Comparison of ENCODE assay signal across 23 cellular contexts in the genomic region with DNA sequence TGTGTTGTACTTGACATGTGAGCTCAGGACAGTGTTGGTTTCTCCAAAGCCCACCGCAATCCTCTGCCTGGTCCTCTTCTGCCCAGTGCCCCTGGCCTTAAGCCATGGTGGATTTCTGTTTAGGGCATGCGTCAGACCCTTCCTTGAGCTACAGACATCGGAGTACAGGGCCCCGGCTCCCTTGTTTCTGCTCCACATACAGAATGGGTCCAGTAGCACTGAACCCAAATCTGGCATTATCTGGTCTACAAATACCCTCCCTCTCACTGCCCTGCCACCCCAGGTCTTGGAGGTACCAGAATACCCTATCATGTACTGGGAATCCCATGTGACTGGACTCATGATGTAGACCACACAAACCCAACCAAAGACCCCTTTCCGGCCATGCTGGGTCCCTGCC.
"Had no signal": no experiment of that assay in that cellular context is flagged by ENCODE, and none has a peak within 500 bp of the region (broad histone marks: within the 10 kb centered on the region; RNA-seq: fewer than 3 reads in every experiment).

No MANE protein-coding gene starts in this region.

- DNase-seq: naive thymus-derived CD8-positive, alpha-beta T cell; nephron progenitor cell; nucleus accumbens; pancreas; right cardiac atrium; right lobe of liver; sigmoid colon; small intestine; stimulated activated CD4-positive, alpha-beta T cell treated with anti-CD3 and anti-CD28 coated beads, Interleukin-15, amount 100 ng/mL, for 24 hours; stimulated activated CD4-positive, alpha-beta T cell treated with anti-CD3 and anti-CD28 coated beads, Interleukin-2, amount 100 ng/mL, for 24 hours; stimulated activated CD4-positive, alpha-beta T cell treated with anti-CD3 and anti-CD28 coated beads, Interleukin-2, amount 100 ng/mL, for 48 hours; stimulated activated CD4-positive, alpha-beta T cell treated with anti-CD3 and anti-CD28 coated beads, Interleukin-4, amount 100 ng/mL, for 24 hours; stimulated activated naive B cell treated with anti-CD40 and anti-IgM and Interleukin-4, amounts not matched to agents 10 μg/mL and 1 μg/mL and 100 μg/mL, for 72 hours; stimulated activated naive CD4-positive, alpha-beta T cell treated with Interleukin-2 at 50 U/mL for 16 hours; stomach; thyroid gland; upper lobe of right lung; uterus had no signal

- H3K9me3 ChIP-seq: neutrophil, pancreas, psoas muscle, right lobe of liver, sigmoid colon, stomach, thoracic aorta, thyroid gland, tibial nerve, upper lobe of right lung, uterus had no signal

- H3K36me3 ChIP-seq: neutrophil, pancreas, right lobe of liver, sigmoid colon, stomach, thoracic aorta, thyroid gland, tibial nerve, upper lobe of right lung, uterus had no signal

- H3K27me3 ChIP-seq: pancreas, right lobe of liver, thyroid gland, uterus had no signal

- FAIRE-seq: pancreas, small intestine had no signal

- H3K4me3 ChIP-seq: pancreas, psoas muscle, right lobe of liver, sigmoid colon, stomach, thoracic aorta, thyroid gland, tibial nerve, upper lobe of right lung, uterus had no signal

- ATAC-seq: naive thymus-derived CD8-positive, alpha-beta T cell; pancreas; psoas muscle; right cardiac atrium; right lobe of liver; stimulated activated effector memory CD8-positive, alpha-beta T cell treated with anti-CD3 and anti-CD28 coated beads, Interleukin-12 subunit alpha, Interleukin-12 subunit beta, amount 100 ng/mL, for 72 hours; stimulated activated naive B cell treated with anti-CD40 and anti-IgM and Interleukin-4, amounts not matched to agents 10 μg/mL and 1 μg/mL and 100 μg/mL, for 72 hours; upper lobe of right lung had no signal

- H3K27ac ChIP-seq: neutrophil, pancreas, psoas muscle, right lobe of liver, sigmoid colon, stomach, thoracic aorta, thyroid gland, tibial nerve, upper lobe of right lung, uterus had no signal

- H3K4me1 ChIP-seq: pancreas, psoas muscle, right lobe of liver, thyroid gland, tibial nerve, upper lobe of right lung, uterus had no signal
